Comparison of ENCODE assay signal across 1 cellular context in genomic region chr1:185156854-185157598, GRCh38.
A peak's percentile ranks its signal among the peaks of the same experiment; 100 is the strongest.
TF ChIP-seq lines count a peak whose summit lies in the region.

TSS of gene SWT1 (plus strand) at chr1:185157167. CDS start at chr1:185160842, 3,675 bp downstream.
TSS of gene TRMT1L (minus strand) at chr1:185156953. CDS start at chr1:185156712, 241 bp downstream.

TF ChIP-seq in GM12878, 131 proteins besides CTCF, POLR2A, EP300 and RAD21 (continued from another document and continues in another):
- TF ChIP-seq TARDBP (IDR thresholded peaks at IDR 0.05; ENCODE audit: borderline replicate concordance) (peak; percentile 72; the same call in 1 of the 2 replicates), ZBED1 (IDR thresholded peaks at IDR 0.05; ENCODE audit: borderline replicate concordance) (no peak), POU2F2 (IDR thresholded peaks at IDR 0.05; ENCODE audit: borderline replicate concordance, low read depth, low read length) (peak; percentile 96; the same call in 2 of the 3 replicates), DPF2 (IDR thresholded peaks at IDR 0.05) (no peak), ZNF217 (IDR thresholded peaks at IDR 0.05) (no peak), CREB1 (IDR thresholded peaks at IDR 0.05; ENCODE audit: low read depth) (peak; percentile 75; the same call in 1 of the 2 replicates), CBX5 (IDR thresholded peaks at IDR 0.05; ENCODE audit: low read depth) (no peak), ESRRA (IDR thresholded peaks at IDR 0.05; ENCODE audit: low read length) (no peak), ZNF24 (IDR thresholded peaks at IDR 0.05) (no peak), EZH2 (IDR thresholded peaks at IDR 0.05; ENCODE audit: borderline replicate concordance, control insufficient read depth, low read depth, low read length) (no peak), ZBTB40 (IDR thresholded peaks at IDR 0.05; ENCODE audit: borderline replicate concordance) (peak; percentile 85; the same call in 1 of the 2 replicates), IKZF2 (IDR thresholded peaks at IDR 0.05) (no peak), MYC (IDR thresholded peaks at IDR 0.05; ENCODE audit: insufficient read depth, insufficient read length, insufficient replicate concordance, low read length, severe bottlenecking) (no peak), RELA (IDR thresholded peaks at IDR 0.05; ENCODE audit: borderline replicate concordance, partially characterized antibody) (no peak), MTA3 (IDR thresholded peaks at IDR 0.05; ENCODE audit: borderline replicate concordance, low read length) (no peak), SP1 (IDR thresholded peaks at IDR 0.05; ENCODE audit: low read depth, low read length) (peak; percentile 65), NR2F1 (conservative IDR thresholded peaks at IDR 0.05) (peak; percentile 36; the same call in 1 of the 2 replicates), ZNF622 (IDR thresholded peaks at IDR 0.05) (no peak), CHD2 (IDR thresholded peaks at IDR 0.05; ENCODE audit: borderline replicate concordance, low read depth, low read length) (peak; percentile 26; the same call in 1 of the 2 replicates), REST (IDR thresholded peaks at IDR 0.05; ENCODE audit: low read depth, low read length) (no peak), HSF1 (IDR thresholded peaks at IDR 0.05; ENCODE audit: low read depth, low read length) (no peak), PML (IDR thresholded peaks at IDR 0.05; ENCODE audit: low read length) (peak; percentile 84), SUZ12 (IDR thresholded peaks at IDR 0.05; ENCODE audit: unreplicated experiment) (no peak), BCL3 (IDR thresholded peaks at IDR 0.05; ENCODE audit: borderline replicate concordance, insufficient read depth, low read depth, low read length, poor library complexity, severe bottlenecking) (no peak), ZNF687 (IDR thresholded peaks at IDR 0.05) (no peak), FOXK2 (IDR thresholded peaks at IDR 0.05) (no peak), NRF1 (conservative IDR thresholded peaks at IDR 0.05; ENCODE audit: low read depth, low read length) (peak; percentile 37; the same call in 1 of the 2 replicates), TCF3 (IDR thresholded peaks at IDR 0.05; ENCODE audit: borderline replicate concordance, insufficient read depth, low read depth, low read length) (no peak), ELK1 (IDR thresholded peaks at IDR 0.05; ENCODE audit: low read depth, low read length) (0 out of 2 replicates have a peak, but pooled peaks have one; percentile 26), ATF7 (IDR thresholded peaks at IDR 0.05; ENCODE audit: low read depth) (no peak; the same call in 1 of the 2 replicates), ZBTB4 (CRISPR knock-in tag; IDR thresholded peaks at IDR 0.05) (no peak), ZNF207 (IDR thresholded peaks at IDR 0.05; ENCODE audit: borderline replicate concordance) (0 out of 2 replicates have a peak, but pooled peaks have one; percentile 31), LARP7 (IDR thresholded peaks at IDR 0.05) (peak; percentile 56; the same call in 1 of the 2 replicates), HDAC6 (IDR thresholded peaks at IDR 0.05; ENCODE audit: unreplicated experiment) (no peak), KLF5 (IDR thresholded peaks at IDR 0.05; ENCODE audit: partially characterized antibody) (no peak), ASH2L (IDR thresholded peaks at IDR 0.05; ENCODE audit: borderline replicate concordance, low read depth) (no peak), PAX5 (IDR thresholded peaks at IDR 0.05; ENCODE audit: borderline replicate concordance, low read depth, low read length) (no peak), RAD51 (IDR thresholded peaks at IDR 0.05) (no peak), STAT1 (conservative IDR thresholded peaks at IDR 0.05) (0 out of 2 replicates have a peak, but pooled peaks have one; percentile 50), EGR1 (IDR thresholded peaks at IDR 0.05; ENCODE audit: borderline replicate concordance in 1 of 2, low read depth in 2 of 2, low read length in 2 of 2) (peak in 1 of 2 experiments; percentile 35; a peak in 1 of 3 replicates), CHD4 (IDR thresholded peaks at IDR 0.05) (no peak), SIX5 (IDR thresholded peaks at IDR 0.05; ENCODE audit: low read depth, low read length, severe bottlenecking) (peak; percentile 90)
